8 cellular contexts compared by ENCODE assay signal in genomic region chr12:67989184-67989965, GRCh38. TPM values are rescaled to one million over a fixed set of nuclear protein-coding genes. Genes with fewer than 3 reads are reported as not detected.
DNase-seq lines count a peak whose midpoint lies in the region; ATAC-seq and TF ChIP-seq lines count a peak whose summit lies in the region.

IFNG-AS1 (plus strand) TSS chr12:67989447.

- H3K36me3 ChIP-seq in SU-DHL-6 (ENCODE audit: low read length), result peaks cover 13% of the 10 kb centered on the region; the same call in 1 of the 2 replicates

- peak within 1 kb of the TSS; percentile 64 for H3K4me3 ChIP-seq in SU-DHL-6 (ENCODE audit: insufficient read depth, low read length, poor library complexity, severe bottlenecking)
- no peak within 1 kb of the TSS for H3K4me3 ChIP-seq in foreskin fibroblast (ENCODE audit: low read depth in 1 of 2, low read length in 2 of 2)

- peaks cover 38% of the 10 kb centered on the region for H3K4me1 Mint-ChIP-seq in activated T-cell treated with anti-CD3 and anti-CD28 coated beads, Interleukin-2, amount 50 U/mL, for 4 hours (ENCODE audit: low read depth)
- H3K4me1 Mint-ChIP-seq in stimulated activated memory B cell treated with anti-CD40 and anti-IgM and Interleukin-4, amounts not matched to agents 10 μg/mL and 1 μg/mL and 100 μg/mL, for 72 hours, result peaks cover 60% of the 10 kb centered on the region

- H3K4me3 Mint-ChIP-seq in activated T-cell treated with anti-CD3 and anti-CD28 coated beads, Interleukin-2, amount 50 U/mL, for 4 hours, result peak within 1 kb of the TSS; percentile 58
- H3K4me3 Mint-ChIP-seq in stimulated activated memory B cell treated with anti-CD40 and anti-IgM and Interleukin-4, amounts not matched to agents 10 μg/mL and 1 μg/mL and 100 μg/mL, for 72 hours, result peak within 1 kb of the TSS; percentile 78

- peaks cover 4% of the 10 kb centered on the region for H3K9me3 Mint-ChIP-seq in activated T-cell treated with anti-CD3 and anti-CD28 coated beads, Interleukin-2, amount 50 U/mL, for 4 hours
- H3K9me3 Mint-ChIP-seq in stimulated activated memory B cell treated with anti-CD40 and anti-IgM and Interleukin-4, amounts not matched to agents 10 μg/mL and 1 μg/mL and 100 μg/mL, for 72 hours, result peaks cover 8% of the 10 kb centered on the region

- peaks cover 35% of the 10 kb centered on the region for H3F3A ChIP-seq in SU-DHL-6 (ENCODE audit: insufficient read depth)

- H3K36me3 Mint-ChIP-seq in activated T-cell treated with anti-CD3 and anti-CD28 coated beads, Interleukin-2, amount 50 U/mL, for 4 hours (ENCODE audit: insufficient read depth), result no peaks in the 10 kb centered on the region
- peaks cover 9% of the 10 kb centered on the region for H3K36me3 Mint-ChIP-seq in stimulated activated memory B cell treated with anti-CD40 and anti-IgM and Interleukin-4, amounts not matched to agents 10 μg/mL and 1 μg/mL and 100 μg/mL, for 72 hours

- H3K27me3 Mint-ChIP-seq in activated T-cell treated with anti-CD3 and anti-CD28 coated beads, Interleukin-2, amount 50 U/mL, for 4 hours (ENCODE audit: low read depth), result no peaks in the 10 kb centered on the region
- H3K27me3 Mint-ChIP-seq in stimulated activated memory B cell treated with anti-CD40 and anti-IgM and Interleukin-4, amounts not matched to agents 10 μg/mL and 1 μg/mL and 100 μg/mL, for 72 hours, result no peaks in the 10 kb centered on the region

- H3K4me2 ChIP-seq in SU-DHL-6 (ENCODE audit: low read depth, low read length, poor library complexity, severe bottlenecking), result peak within 1 kb of the TSS; percentile 90

- no peaks in the 10 kb centered on the region for H3K9me2 ChIP-seq in SU-DHL-6 (replicated peaks; ENCODE audit: insufficient read depth, low read length)

- peak within 1 kb of the TSS; percentile 97 for H3K27ac ChIP-seq in SU-DHL-6 (ENCODE audit: low read depth, low read length)

- no peaks in the 10 kb centered on the region for H4K20me1 ChIP-seq in SU-DHL-6 (ENCODE audit: low read depth, low read length)

- no peak for ATAC-seq in activated T-cell treated with anti-CD3 and anti-CD28 coated beads, Interleukin-2, amount 50 U/mL, for 4 hours
- ATAC-seq in HG02610 (IDR thresholded peaks at IDR 0.05; ENCODE audit: unreplicated experiment), result peak; percentile 31
- ATAC-seq in stimulated activated memory B cell treated with anti-CD40 and anti-IgM and Interleukin-4, amounts not matched to agents 10 μg/mL and 1 μg/mL and 100 μg/mL, for 72 hours, result peak; percentile 78

- H3K27ac Mint-ChIP-seq in stimulated activated memory B cell treated with anti-CD40 and anti-IgM and Interleukin-4, amounts not matched to agents 10 μg/mL and 1 μg/mL and 100 μg/mL, for 72 hours, result peak within 1 kb of the TSS; percentile 91

- TF ChIP-seq CTCF in SU-DHL-6 (IDR thresholded peaks at IDR 0.05; ENCODE audit: insufficient read depth, low read length, poor library complexity, severe bottlenecking) (no peak), foreskin fibroblast (IDR thresholded peaks at IDR 0.05; ENCODE audit: low read depth, low read length) (no peak)

- peaks cover 51% of the 10 kb centered on the region for H3K79me2 ChIP-seq in SU-DHL-6 (ENCODE audit: insufficient read depth, low read length)

- no peak for DNase-seq in activated T-cell treated with anti-CD3 and anti-CD28 coated beads, Interleukin-2, amount 50 U/mL, for 4 hours
- DNase-seq in activated T-cell treated with anti-CD3 and anti-CD28 coated beads, Interleukin-2, amount 50 U/mL, for 48 hours, result no peak
- no peak for DNase-seq in foreskin fibroblast
- no peak for DNase-seq in stimulated activated CD4-positive, alpha-beta T cell treated with anti-CD3 and anti-CD28 coated beads, Interleukin-12 subunit alpha, Interleukin-12 subunit beta, amount 100 ng/mL, for 4 hours
- DNase-seq in SIG-M5 (lab: John Stamatoyannopoulos, UW), result no peak

- peak within 1 kb of the TSS; percentile 73 for H3K9ac ChIP-seq in SU-DHL-6 (ENCODE audit: low read length)

- peak within 1 kb of the TSS; percentile 22 for H2AFZ ChIP-seq in SU-DHL-6 (ENCODE audit: low read depth, low read length, severe bottlenecking)

- no peaks in the 10 kb centered on the region for H3K9me3 ChIP-seq in SU-DHL-6 (ENCODE audit: insufficient read depth, low read length)

- H3K27me3 ChIP-seq in SU-DHL-6 (ENCODE audit: low read length), result no peaks in the 10 kb centered on the region

RNA-seq across cellular contexts. Expression of gene IFNG-AS1, which starts in this region (rescaled TPM):
- total RNA-seq in activated T-cell treated with anti-CD3 and anti-CD28 coated beads, Interleukin-2, amount 50 U/mL, for 4 hours, result under 1 TPM in 1 of 3 donors, not detected in 2; 0.95 TPM

Comparison
In these comparisons a context has a peak if more than half of its experiments do, and no peak if none do; other contexts are left out.
1. ATAC-seq: peak in HG02610 (single experiment) and stimulated activated memory B cell treated with anti-CD40 and anti-IgM and Interleukin-4, amounts not matched to agents 10 μg/mL and 1 μg/mL and 100 μg/mL, for 72 hours (single experiment); none in activated T-cell treated with anti-CD3 and anti-CD28 coated beads, Interleukin-2, amount 50 U/mL, for 4 hours (0 of 2).